In the genomic region with DNA sequence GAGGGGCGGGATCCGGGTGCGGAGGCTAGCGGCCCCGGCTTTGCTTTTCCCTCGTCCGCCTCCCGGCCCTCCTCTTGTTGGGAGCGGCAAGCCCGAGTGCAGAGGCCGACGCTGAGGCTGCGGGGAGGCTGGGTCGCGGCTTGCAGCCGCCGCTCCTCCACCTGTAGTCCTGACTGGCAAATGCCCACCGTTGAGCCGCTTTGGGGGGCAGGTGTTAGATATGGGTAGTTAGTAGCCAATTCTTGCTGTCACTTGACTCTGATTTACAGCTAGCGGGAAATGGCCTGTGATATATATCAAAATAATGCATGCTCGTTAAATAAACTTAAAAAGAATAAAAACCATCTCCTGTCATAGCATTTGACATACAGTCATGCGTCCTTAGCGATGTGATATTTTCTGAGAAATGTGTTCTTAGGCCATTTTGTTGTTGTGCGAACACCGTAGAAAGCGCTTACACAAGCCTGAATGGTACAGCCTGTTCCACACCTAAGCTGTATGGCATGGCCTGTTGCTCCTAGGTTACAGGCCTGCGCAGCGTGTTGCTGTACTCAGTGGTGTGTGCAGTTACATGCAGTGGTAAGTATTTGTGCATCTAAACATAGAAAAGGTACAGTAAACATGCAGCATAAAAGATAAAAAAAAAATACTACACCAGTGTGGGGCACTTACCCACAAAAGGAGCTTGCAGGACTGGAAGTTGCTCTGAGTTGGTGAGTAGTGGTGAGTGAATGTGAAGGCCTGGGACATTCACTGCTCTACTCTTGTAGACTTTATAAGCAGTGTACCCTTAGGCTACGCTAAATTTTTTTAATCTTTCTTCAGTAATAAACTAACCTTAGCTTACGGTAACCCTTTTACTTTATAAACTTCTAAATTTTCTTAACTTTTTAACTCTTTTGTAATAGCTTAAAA, we compare ENCODE assay signal across 8 cellular contexts. TPM values are rescaled to one million over a fixed set of nuclear protein-coding genes. Genes with fewer than 3 reads are reported as not detected.
DNase-seq lines count a peak whose midpoint lies in the region; ATAC-seq and TF ChIP-seq lines count a peak whose summit lies in the region.

No MANE protein-coding gene starts in this region.

- H3K36me3 ChIP-seq in fibroblast of lung (ENCODE audit: control insufficient read depth, insufficient read depth, low read length): no peaks in the 10 kb centered on the region

- H3K27me3 ChIP-seq in fibroblast of lung (ENCODE audit: control insufficient read depth, insufficient read depth, low read length): no peaks in the 10 kb centered on the region

- in situ Hi-C loops in GM13977 (cut with MboI; ENCODE audit: low pct_unique_long_range_greater_than_20kb, low sequenced_read_pairs, unreplicated experiment): no loop called here

- H3K9ac ChIP-seq in fibroblast of lung (ENCODE audit: insufficient read depth, low read length): peak overlapping the region; percentile 92

- peaks cover 2% of the 10 kb centered on the region for H4K20me1 ChIP-seq in fibroblast of lung (ENCODE audit: control insufficient read depth, extremely low read depth, insufficient read depth, low read length)

- H3K9me3 Mint-ChIP-seq in activated CD4-positive, alpha-beta T cell treated with anti-CD3 and anti-CD28 coated beads, Interleukin-2, amount 10 ng/mL, durations not matched to agents 7 days and 5 days: no peaks in the 10 kb centered on the region
- H3K9me3 Mint-ChIP-seq in nephron: no peaks in the 10 kb centered on the region

- POLR2A ChIA-PET in activated CD4-positive, alpha-beta T cell treated with anti-CD3 and anti-CD28 coated beads, Interleukin-2, amount 10 ng/mL, durations not matched to agents 7 days and 5 days (lab: Charles Lee): no interaction called here

- peaks cover 45% of the 10 kb centered on the region for H3K79me2 ChIP-seq in fibroblast of lung (ENCODE audit: control insufficient read depth, insufficient read depth, low read length)

- TF ChIP-seq CTCF in GM13977 (IDR thresholded peaks at IDR 0.05; ENCODE audit: extremely low read depth, insufficient read depth, missing control alignments) (no peak), fibroblast of lung (conservative IDR thresholded peaks at IDR 0.05 in 1 of 2, IDR thresholded peaks at IDR 0.05 in 1 of 2; ENCODE audit: low read depth in 1 of 2, low read length in 2 of 2) (no peak), nephron (IDR thresholded peaks at IDR 0.05; ENCODE audit: unreplicated experiment in 3 of 3) (no peak)

- peaks cover 3% of the 10 kb centered on the region for H3K4me1 ChIP-seq in fibroblast of lung (ENCODE audit: control insufficient read depth, extremely low read depth, insufficient read depth, low read length)

- peaks cover 3% of the 10 kb centered on the region for H3K36me3 Mint-ChIP-seq in activated CD4-positive, alpha-beta T cell treated with anti-CD3 and anti-CD28 coated beads, Interleukin-2, amount 10 ng/mL, durations not matched to agents 7 days and 5 days (ENCODE audit: low read depth)
- peaks cover 13% of the 10 kb centered on the region for H3K36me3 Mint-ChIP-seq in nephron (ENCODE audit: low read depth)

- peak overlapping the region; percentile 91 to 94 (median 92) for H3K4me3 ChIP-seq in fibroblast of lung (replicated peaks in 1 of 4; ENCODE audit: control extremely low read depth in 1 of 4, insufficient read depth in 1 of 4, low read depth in 3 of 4, low read length in 4 of 4)

- CTCF ChIA-PET in activated CD4-positive, alpha-beta T cell treated with anti-CD3 and anti-CD28 coated beads, Interleukin-2, amount 10 ng/mL, durations not matched to agents 7 days and 5 days (lab: Charles Lee): interaction anchor here (0.6 to 2.9 kb wide), 15 partner anchors 11 to 1708 kb away, joined by 3 to 14 read pairs (median 4); no protein-coding TSS in a partner anchor

- no peaks in the 10 kb centered on the region for H3K27me3 Mint-ChIP-seq in activated CD4-positive, alpha-beta T cell treated with anti-CD3 and anti-CD28 coated beads, Interleukin-2, amount 10 ng/mL, durations not matched to agents 7 days and 5 days
- no peaks in the 10 kb centered on the region for H3K27me3 Mint-ChIP-seq in nephron (ENCODE audit: low read depth)

- peaks cover 34% of the 10 kb centered on the region for H3K4me1 Mint-ChIP-seq in activated CD4-positive, alpha-beta T cell treated with anti-CD3 and anti-CD28 coated beads, Interleukin-2, amount 10 ng/mL, durations not matched to agents 7 days and 5 days
- H3K4me1 Mint-ChIP-seq in nephron: peaks cover 25% of the 10 kb centered on the region

- H3K4me3 Mint-ChIP-seq in activated CD4-positive, alpha-beta T cell treated with anti-CD3 and anti-CD28 coated beads, Interleukin-2, amount 10 ng/mL, durations not matched to agents 7 days and 5 days: peak overlapping the region; percentile 83
- peak overlapping the region; percentile 89 to 95 (median 93) for H3K4me3 Mint-ChIP-seq in nephron

- ATAC-seq in HG03378 (IDR thresholded peaks at IDR 0.05; ENCODE audit: unreplicated experiment): peak; percentile 33

- H2AFZ ChIP-seq in fibroblast of lung (ENCODE audit: low read length): peak overlapping the region; percentile 42

- DNase-seq in GM13977 (ENCODE audit: low spot score): peak; percentile 27
- peak; percentile 50 for DNase-seq in activated CD4-positive, alpha-beta T cell treated with anti-CD3 and anti-CD28 coated beads, Interleukin-2, amount 10 ng/mL, durations not matched to agents 7 days and 5 days
- peak; percentile 47 to 51 for DNase-seq in fibroblast of lung (ENCODE audit: low read depth in 2 of 2)
- no peak for DNase-seq in NOMO-1 treated with dmso at 0.1 percent for 144 hours (lab: John Stamatoyannopoulos, UW; ENCODE audit: unreplicated experiment)
- no peak for DNase-seq in NCI-H446 treated with DMSO at 0.1 percent for 48 hours (lab: John Stamatoyannopoulos, UW)
- no peak for DNase-seq in GDM1 (lab: John Stamatoyannopoulos, UW)

- no peaks in the 10 kb centered on the region for H3K9me3 ChIP-seq in fibroblast of lung (ENCODE audit: control insufficient read depth, insufficient read depth, low read depth, low read length)

- peak overlapping the region; percentile 87 for H3K27ac ChIP-seq in fibroblast of lung (ENCODE audit: insufficient read depth, low read length)

- H3K27ac Mint-ChIP-seq in activated CD4-positive, alpha-beta T cell treated with anti-CD3 and anti-CD28 coated beads, Interleukin-2, amount 10 ng/mL, durations not matched to agents 7 days and 5 days: peak overlapping the region; percentile 93
- peak overlapping the region; percentile 85 to 93 (median 90) for H3K27ac Mint-ChIP-seq in nephron

- H3K4me2 ChIP-seq in fibroblast of lung (ENCODE audit: extremely low read depth, insufficient read depth, low read length): peak overlapping the region; percentile 90

RNA-seq across cellular contexts. Expression of gene CAPN7, which starts 0.9 kb away (rescaled TPM):
- total RNA-seq in activated CD4-positive, alpha-beta T cell treated with anti-CD3 and anti-CD28 coated beads, Interleukin-2, amount 10 ng/mL, durations not matched to agents 7 days and 5 days: 10 to 100 TPM; 25.0 to 27.0 TPM
- total RNA-seq in fibroblast of lung: 38.0 and 39.0 TPM in 2 replicates
- 21.1 and 25.9 TPM in 2 replicates for polyA plus RNA-seq in fibroblast of lung
- 13.0 and 16.2 TPM in 2 replicates for polyA plus RNA-seq in fibroblast of lung (2012)
- 2.1 and 12.8 TPM in 2 replicates for polyA minus RNA-seq in fibroblast of lung (ENCODE audit: low replicate concordance)

Comparison
In these comparisons a context has a peak if more than half of its experiments do, and no peak if none do; other contexts are left out.
1. DNase-seq: peak in GM13977 (single experiment), activated CD4-positive, alpha-beta T cell treated with anti-CD3 and anti-CD28 coated beads, Interleukin-2, amount 10 ng/mL, durations not matched to agents 7 days and 5 days (single experiment) and fibroblast of lung (2 of 2); none in NOMO-1 treated with dmso at 0.1 percent for 144 hours (single experiment), NCI-H446 treated with DMSO at 0.1 percent for 48 hours (single experiment) and GDM1 (single experiment).